In genomic region chr18:58662118-58662517, GRCh38 we compare ENCODE assay signal across 21 cellular contexts. TPM values are rescaled to one million over a fixed set of nuclear protein-coding genes. Genes with fewer than 3 reads are reported as not detected.
DNase-seq lines count a peak whose midpoint lies in the region; ATAC-seq, FAIRE-seq and TF ChIP-seq lines count a peak whose summit lies in the region.
"Had no signal": no experiment of that assay in that cellular context is flagged by ENCODE, and none has a peak within 500 bp of the region (broad histone marks: within the 10 kb centered on the region; RNA-seq: fewer than 3 reads in every experiment).

No MANE protein-coding gene starts in this region.

- H3K4me3 ChIP-seq in PC-3 (ENCODE audit: low read length) = no peak overlapping the region
- H3K4me3 ChIP-seq: GM23338, lung had no signal

- intact Hi-C loops in PC-3 (cut with micrococcal nuclease) = no loop called here

- H4K20me1 ChIP-seq in PC-3 (ENCODE audit: low read length) = no peaks in the 10 kb centered on the region

- no peak for DNase-seq in GM18507 (ENCODE audit: extremely low spot score, insufficient read length, low read depth)
- no peak for DNase-seq in PC-3
- no peak for DNase-seq in 8988T
- no peak for DNase-seq in ureter (ENCODE audit: low spot score)
- DNase-seq: activated CD4-positive, alpha-beta T cell treated with anti-CD3 and anti-CD28 coated beads for 4 hours; activated naive CD8-positive, alpha-beta T cell treated with anti-CD3 and anti-CD28 coated beads, Interleukin-2, amount 50 U/mL, for 24 hours; hippocampal formation; KG1; NCI-H1092 treated with DMSO at 0.1 percent for 48 hours; NCI-H2081; NCI-H510A; right cardiac atrium; stimulated activated CD4-positive, alpha-beta T cell treated with anti-CD3 and anti-CD28 coated beads, Interleukin-15, amount 100 ng/mL, for 24 hours had no signal

- CTCF ChIA-PET in PC-3 (lab: Charles Lee) = no interaction called here

- peaks cover 20% of the 10 kb centered on the region for H3K4me1 ChIP-seq in PC-3 (ENCODE audit: insufficient read depth, low read length)
- H3K4me1 ChIP-seq: Caco-2 had no signal

- no peaks in the 10 kb centered on the region for H3K79me2 ChIP-seq in PC-3 (ENCODE audit: low read length)

- no peak overlapping the region for H2AFZ ChIP-seq in PC-3 (ENCODE audit: low read length)
- H2AFZ ChIP-seq: GM23338 had no signal

- H3K9me2 ChIP-seq in PC-3 (replicated peaks; ENCODE audit: low read length) = no peaks in the 10 kb centered on the region

- no peak for TF ChIP-seq CTCF in PC-3 (conservative IDR thresholded peaks at IDR 0.05; ENCODE audit: low read depth, low read length)

- no peaks in the 10 kb centered on the region for H3F3A ChIP-seq in PC-3 (ENCODE audit: low read length, unreplicated experiment)

- peak; percentile 30 for ATAC-seq in HG02870 (IDR thresholded peaks at IDR 0.05; ENCODE audit: unreplicated experiment)
- ATAC-seq in PC-3 = peak; percentile 45
- ATAC-seq in HG02840 (IDR thresholded peaks at IDR 0.05; ENCODE audit: low FRiP score, unreplicated experiment) = no peak
- ATAC-seq in GM19467 (IDR thresholded peaks at IDR 0.05; ENCODE audit: unreplicated experiment) = no peak
- ATAC-seq: activated naive CD8-positive, alpha-beta T cell treated with anti-CD3 and anti-CD28 coated beads, Interleukin-2, amount 50 U/mL, for 24 hours; right cardiac atrium; stimulated activated effector memory CD8-positive, alpha-beta T cell treated with anti-CD3 and anti-CD28 coated beads, Interleukin-12 subunit alpha, Interleukin-12 subunit beta, amount 100 ng/mL, for 72 hours had no signal

- no peaks in the 10 kb centered on the region for H3K9me3 ChIP-seq in PC-3 (ENCODE audit: low read length)
- H3K9me3 ChIP-seq: Caco-2 had no signal

- no peak overlapping the region for H3K9ac ChIP-seq in PC-3 (ENCODE audit: low read length)

- no peak overlapping the region for H3K4me2 ChIP-seq in PC-3 (ENCODE audit: low read length)
- H3K4me2 ChIP-seq: GM23338 had no signal

- no peaks in the 10 kb centered on the region for H3K27me3 ChIP-seq in PC-3 (ENCODE audit: low read length)

- BruUV-seq in PC-3 (replicated peaks; lab: Mats Ljungman, UMichigan) = no TSS peak

- peak; percentile 90 for FAIRE-seq in GM18507 (lab: Jason Lieb, UNC)
- FAIRE-seq: keratinocyte had no signal

- POLR2A ChIA-PET in PC-3 (lab: Charles Lee; ENCODE audit: unreplicated experiment) = no interaction called here

- no peaks in the 10 kb centered on the region for H3K36me3 ChIP-seq in PC-3 (ENCODE audit: low read depth, low read length)

- no peak overlapping the region for H3K27ac ChIP-seq in PC-3 (ENCODE audit: low read length)

RNA-seq across cellular contexts. Expression of gene MALT1, which starts 9.1 kb away (rescaled TPM):
- 24.2 and 26.3 TPM in 2 replicates for total RNA-seq in PC-3 (2014; rRNA removed)
- total RNA-seq in ureter = 27.5 TPM

RNA-seq across cellular contexts. Expression of gene ALPK2, which starts 33.2 kb away (rescaled TPM):
- total RNA-seq in PC-3 (2014; rRNA removed) (0.04 TPM in 1 of 2 replicates, not detected in the other), ureter (0.16 TPM)

Comparison
In these comparisons a context has a peak if more than half of its experiments do, and no peak if none do; other contexts are left out.
1. ATAC-seq: peak in HG02870 (single experiment) and PC-3 (single experiment); none in HG02840 (single experiment) and GM19467 (single experiment).